1 cellular context compared by ENCODE assay signal in the genomic region with DNA sequence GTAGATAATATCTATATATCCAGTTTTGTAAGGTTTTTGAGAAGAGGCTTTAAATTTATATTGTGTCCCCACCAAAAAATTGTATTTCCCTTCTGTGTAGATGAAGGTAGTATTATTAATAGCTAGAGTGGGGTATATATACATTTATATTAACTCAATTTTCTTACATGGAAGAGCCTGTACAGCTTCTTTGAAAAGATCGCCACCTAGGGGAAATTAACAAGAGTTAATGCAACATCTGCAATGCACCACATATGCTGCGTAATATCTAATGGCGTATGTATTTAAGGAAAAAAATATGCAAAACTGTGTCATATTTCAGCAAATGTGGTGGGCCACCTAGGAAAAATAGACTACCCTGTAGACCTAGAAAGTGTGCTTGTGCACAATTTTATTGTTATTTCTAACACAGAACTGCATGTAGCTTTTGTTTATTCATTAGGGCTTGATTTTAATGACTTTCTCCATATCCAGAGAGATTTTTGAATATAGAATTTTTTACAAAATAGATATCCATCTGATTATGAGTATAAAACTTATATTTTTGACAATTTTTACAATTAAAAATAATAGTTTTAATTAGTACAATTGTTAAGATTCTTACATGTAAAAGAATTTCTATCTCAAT.
A peak's percentile ranks its signal among the peaks of the same experiment; 100 is the strongest.
TF ChIP-seq lines count a peak whose summit lies in the region.

No MANE protein-coding gene starts in this region.

TF ChIP-seq in HepG2, 621 proteins besides CTCF, POLR2A, EP300 and RAD21 (continued from another document):
- TF ChIP-seq, protein P1, sequence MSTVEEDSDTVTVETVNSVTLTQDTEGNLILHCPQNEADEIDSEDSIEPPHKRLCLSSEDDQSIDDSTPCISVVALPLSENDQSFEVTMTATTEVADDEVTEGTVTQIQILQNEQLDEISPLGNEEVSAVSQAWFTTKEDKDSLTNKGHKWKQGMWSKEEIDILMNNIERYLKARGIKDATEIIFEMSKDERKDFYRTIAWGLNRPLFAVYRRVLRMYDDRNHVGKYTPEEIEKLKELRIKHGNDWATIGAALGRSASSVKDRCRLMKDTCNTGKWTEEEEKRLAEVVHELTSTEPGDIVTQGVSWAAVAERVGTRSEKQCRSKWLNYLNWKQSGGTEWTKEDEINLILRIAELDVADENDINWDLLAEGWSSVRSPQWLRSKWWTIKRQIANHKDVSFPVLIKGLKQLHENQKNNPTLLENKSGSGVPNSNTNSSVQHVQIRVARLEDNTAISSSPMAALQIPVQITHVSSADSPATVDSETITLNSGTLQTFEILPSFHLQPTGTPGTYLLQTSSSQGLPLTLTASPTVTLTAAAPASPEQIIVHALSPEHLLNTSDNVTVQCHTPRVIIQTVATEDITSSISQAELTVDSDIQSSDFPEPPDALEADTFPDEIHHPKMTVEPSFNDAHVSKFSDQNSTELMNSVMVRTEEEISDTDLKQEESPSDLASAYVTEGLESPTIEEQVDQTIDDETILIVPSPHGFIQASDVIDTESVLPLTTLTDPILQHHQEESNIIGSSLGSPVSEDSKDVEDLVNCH (CRISPR knock-in tag; IDR thresholded peaks at IDR 0.05), result no peak
- TF ChIP-seq CEBPG (CRISPR knock-in tag; IDR thresholded peaks at IDR 0.05), result peak; percentile 38; the same call in 1 of the 2 replicates
- TF ChIP-seq KLF6 (CRISPR knock-in tag; IDR thresholded peaks at IDR 0.05), result no peak
- TF ChIP-seq BRCA1 (CRISPR knock-in tag; IDR thresholded peaks at IDR 0.05), result no peak
- peak; percentile 9; the same call in 1 of the 2 replicates for TF ChIP-seq SMC3 (IDR thresholded peaks at IDR 0.05; ENCODE audit: low read length)
- TF ChIP-seq MIXL1 (CRISPR knock-in tag; IDR thresholded peaks at IDR 0.05), result 0 out of 2 replicates have a peak, but pooled peaks have one; percentile 39
- TF ChIP-seq RFX3 (CRISPR knock-in tag; IDR thresholded peaks at IDR 0.05), result no peak
- TF ChIP-seq STAG1 (CRISPR knock-in tag; IDR thresholded peaks at IDR 0.05), result peak; percentile 69
